Comparison of ENCODE assay signal across 3 cellular contexts in genomic region chr12:68559246-68559645, GRCh38.
TF ChIP-seq lines count a peak whose summit lies in the region.

No MANE protein-coding gene starts in this region.

TF ChIP-seq in SK-N-SH, 30 proteins besides CTCF, POLR2A, EP300 and RAD21:
- TF ChIP-seq FOSL2 (IDR thresholded peaks at IDR 0.05; ENCODE audit: borderline replicate concordance, low read depth) (0 out of 2 replicates have a peak, but pooled peaks have one; percentile 4), POLR2AphosphoS5 (IDR thresholded peaks at IDR 0.05; ENCODE audit: low read depth, low read length) (no peak)
TF ChIP-seq in SK-N-SH: peak in this region for 1.

TF ChIP-seq in SK-N-SH treated with all-trans-retinoic acid at 6 μM for 48 hours, 23 proteins besides CTCF, POLR2A, EP300 and RAD21:
- no peak for TF ChIP-seq RARB (CRISPR knock-in tag; IDR thresholded peaks at IDR 0.05)
- no peak for TF ChIP-seq ESRRG (CRISPR knock-in tag; IDR thresholded peaks at IDR 0.05)
- no peak for TF ChIP-seq ZNF70 (CRISPR knock-in tag; IDR thresholded peaks at IDR 0.05)
- TF ChIP-seq PPARA (CRISPR knock-in tag; IDR thresholded peaks at IDR 0.05; ENCODE audit: borderline replicate concordance): no peak
- no peak for TF ChIP-seq SNAI2 (CRISPR knock-in tag; IDR thresholded peaks at IDR 0.05)
- TF ChIP-seq, protein P1, sequence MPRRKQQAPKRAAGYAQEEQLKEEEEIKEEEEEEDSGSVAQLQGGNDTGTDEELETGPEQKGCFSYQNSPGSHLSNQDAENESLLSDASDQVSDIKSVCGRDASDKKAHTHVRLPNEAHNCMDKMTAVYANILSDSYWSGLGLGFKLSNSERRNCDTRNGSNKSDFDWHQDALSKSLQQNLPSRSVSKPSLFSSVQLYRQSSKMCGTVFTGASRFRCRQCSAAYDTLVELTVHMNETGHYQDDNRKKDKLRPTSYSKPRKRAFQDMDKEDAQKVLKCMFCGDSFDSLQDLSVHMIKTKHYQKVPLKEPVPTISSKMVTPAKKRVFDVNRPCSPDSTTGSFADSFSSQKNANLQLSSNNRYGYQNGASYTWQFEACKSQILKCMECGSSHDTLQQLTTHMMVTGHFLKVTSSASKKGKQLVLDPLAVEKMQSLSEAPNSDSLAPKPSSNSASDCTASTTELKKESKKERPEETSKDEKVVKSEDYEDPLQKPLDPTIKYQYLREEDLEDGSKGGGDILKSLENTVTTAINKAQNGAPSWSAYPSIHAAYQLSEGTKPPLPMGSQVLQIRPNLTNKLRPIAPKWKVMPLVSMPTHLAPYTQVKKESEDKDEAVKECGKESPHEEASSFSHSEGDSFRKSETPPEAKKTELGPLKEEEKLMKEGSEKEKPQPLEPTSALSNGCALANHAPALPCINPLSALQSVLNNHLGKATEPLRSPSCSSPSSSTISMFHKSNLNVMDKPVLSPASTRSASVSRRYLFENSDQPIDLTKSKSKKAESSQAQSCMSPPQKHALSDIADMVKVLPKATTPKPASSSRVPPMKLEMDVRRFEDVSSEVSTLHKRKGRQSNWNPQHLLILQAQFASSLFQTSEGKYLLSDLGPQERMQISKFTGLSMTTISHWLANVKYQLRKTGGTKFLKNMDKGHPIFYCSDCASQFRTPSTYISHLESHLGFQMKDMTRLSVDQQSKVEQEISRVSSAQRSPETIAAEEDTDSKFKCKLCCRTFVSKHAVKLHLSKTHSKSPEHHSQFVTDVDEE (CRISPR knock-in tag; IDR thresholded peaks at IDR 0.05): no peak
- no peak for TF ChIP-seq OSR1 (CRISPR knock-in tag; IDR thresholded peaks at IDR 0.05)

TF ChIP-seq in IMR-90, 13 proteins besides CTCF, POLR2A, EP300 and RAD21:
- TF ChIP-seq RCOR1 (IDR thresholded peaks at IDR 0.05; ENCODE audit: insufficient replicate concordance, low read length) (no peak), RFX5 (IDR thresholded peaks at IDR 0.05; ENCODE audit: low read depth, low read length) (no peak), MAZ (IDR thresholded peaks at IDR 0.05; ENCODE audit: borderline replicate concordance, low read depth, low read length) (no peak), ELK1 (IDR thresholded peaks at IDR 0.05; ENCODE audit: borderline replicate concordance, low read depth, low read length) (no peak), BHLHE40 (IDR thresholded peaks at IDR 0.05; ENCODE audit: low read depth, low read length) (no peak), CHD1 (IDR thresholded peaks at IDR 0.05; ENCODE audit: low read depth, low read length) (no peak), MXI1 (IDR thresholded peaks at IDR 0.05; ENCODE audit: borderline replicate concordance, low read depth, low read length) (no peak), NFE2L2 (IDR thresholded peaks at IDR 0.05; ENCODE audit: low read depth, low read length) (no peak), FOS (IDR thresholded peaks at IDR 0.05; ENCODE audit: low read depth, low read length) (no peak), MAFK (IDR thresholded peaks at IDR 0.05; ENCODE audit: low read depth, low read length) (no peak), SMC3 (IDR thresholded peaks at IDR 0.05; ENCODE audit: low read depth, low read length) (no peak), CEBPB (IDR thresholded peaks at IDR 0.05; ENCODE audit: low read depth, low read length) (no peak)
- TF ChIP-seq, protein P2, sequence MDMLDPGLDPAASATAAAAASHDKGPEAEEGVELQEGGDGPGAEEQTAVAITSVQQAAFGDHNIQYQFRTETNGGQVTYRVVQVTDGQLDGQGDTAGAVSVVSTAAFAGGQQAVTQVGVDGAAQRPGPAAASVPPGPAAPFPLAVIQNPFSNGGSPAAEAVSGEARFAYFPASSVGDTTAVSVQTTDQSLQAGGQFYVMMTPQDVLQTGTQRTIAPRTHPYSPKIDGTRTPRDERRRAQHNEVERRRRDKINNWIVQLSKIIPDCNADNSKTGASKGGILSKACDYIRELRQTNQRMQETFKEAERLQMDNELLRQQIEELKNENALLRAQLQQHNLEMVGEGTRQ (IDR thresholded peaks at IDR 0.05; ENCODE audit: low read depth, low read length): no peak
TF ChIP-seq in IMR-90: peak in this region for 0.
